ENCODE assay signal across 16 cellular contexts in genomic region chr7:44887293-44887692, GRCh38. TPM values are rescaled to one million over a fixed set of nuclear protein-coding genes. Genes with fewer than 3 reads are reported as not detected.
A peak's percentile ranks its signal among the peaks of the same experiment; 100 is the strongest.
DNase-seq lines count a peak whose midpoint lies in the region; ATAC-seq, FAIRE-seq and TF ChIP-seq lines count a peak whose summit lies in the region.
"Had no signal": no experiment of that assay in that cellular context is flagged by ENCODE, and none has a peak within 500 bp of the region (broad histone marks: within the 10 kb centered on the region; RNA-seq: fewer than 3 reads in every experiment).

No MANE protein-coding gene starts in this region.

- no peak for ATAC-seq in naive thymus-derived CD4-positive, alpha-beta T cell
- ATAC-seq in GM19035 (IDR thresholded peaks at IDR 0.05; ENCODE audit: unreplicated experiment): no peak
- no peak for ATAC-seq in GM18909 (IDR thresholded peaks at IDR 0.05; ENCODE audit: poor library complexity, unreplicated experiment)

- no peaks in the 10 kb centered on the region for H3K9me3 Mint-ChIP-seq in activated CD4-positive, alpha-beta memory T cell treated with anti-CD3 and anti-CD28 coated beads, Interleukin-2, amount 10 ng/mL, durations not matched to agents 7 days and 5 days
- H3K9me3 Mint-ChIP-seq in naive thymus-derived CD4-positive, alpha-beta T cell: peaks cover 0 to 29% (median 13%) of the 10 kb centered on the region in 11 donors

- peaks cover 62% of the 10 kb centered on the region for H3K4me1 Mint-ChIP-seq in activated CD4-positive, alpha-beta memory T cell treated with anti-CD3 and anti-CD28 coated beads, Interleukin-2, amount 10 ng/mL, durations not matched to agents 7 days and 5 days
- peaks cover 20 to 62% (median 46%) of the 10 kb centered on the region in 7 donors for H3K4me1 Mint-ChIP-seq in naive thymus-derived CD4-positive, alpha-beta T cell

- peak overlapping the region in 2 of 11 experiments; percentile 98; a peak in 4 of 22 replicates for H3K9ac ChIP-seq in BLaER1 treated with 17β-estradiol and CSF1 and Interleukin-3, amounts not matched to agents 10 nM and 100 nM

- H3K27ac ChIP-seq in BLaER1 treated with 17β-estradiol and CSF1 and Interleukin-3, amounts not matched to agents 10 nM and 100 nM: peak overlapping the region in 8 of 11 experiments; percentile 13 to 99 (median 97); a peak in 12 of 22 replicates
- H3K27ac ChIP-seq in naive thymus-derived CD4-positive, alpha-beta T cell (ENCODE audit: low read depth, low read length): peak overlapping the region; percentile 99

- TF ChIP-seq POLR2A in GM12892 (IDR thresholded peaks at IDR 0.05; ENCODE audit: low read depth, low read length): no peak

- no peak overlapping the region for H3K4me3 Mint-ChIP-seq in activated CD4-positive, alpha-beta memory T cell treated with anti-CD3 and anti-CD28 coated beads, Interleukin-2, amount 10 ng/mL, durations not matched to agents 7 days and 5 days
- H3K4me3 Mint-ChIP-seq in naive thymus-derived CD4-positive, alpha-beta T cell: peak overlapping the region in 2 of 10 donors; percentile 7 to 24

- intact Hi-C loops in naive thymus-derived CD4-positive, alpha-beta T cell (cut with micrococcal nuclease): no loop called here

- H3K27me3 Mint-ChIP-seq in activated CD4-positive, alpha-beta memory T cell treated with anti-CD3 and anti-CD28 coated beads, Interleukin-2, amount 10 ng/mL, durations not matched to agents 7 days and 5 days: no peaks in the 10 kb centered on the region
- H3K27me3 Mint-ChIP-seq in naive thymus-derived CD4-positive, alpha-beta T cell: peaks cover 0 to 2% (median 0%) of the 10 kb centered on the region in 5 donors

- 0 out of 20 replicates have a peak overlapping the region, but pooled peaks of 1 of the 10 experiments have one; percentile 85 for H3K4me3 ChIP-seq in BLaER1 treated with 17β-estradiol and CSF1 and Interleukin-3, amounts not matched to agents 10 nM and 100 nM
- H3K4me3 ChIP-seq in naive thymus-derived CD4-positive, alpha-beta T cell (ENCODE audit: low read length): no peak overlapping the region
- H3K4me3 ChIP-seq: sigmoid colon had no signal

- peak overlapping the region; percentile 99 for H3K27ac Mint-ChIP-seq in activated CD4-positive, alpha-beta memory T cell treated with anti-CD3 and anti-CD28 coated beads, Interleukin-2, amount 10 ng/mL, durations not matched to agents 7 days and 5 days
- peak overlapping the region in 5 of 9 donors; percentile 13 to 98 (median 55) for H3K27ac Mint-ChIP-seq in naive thymus-derived CD4-positive, alpha-beta T cell
- H3K27ac Mint-ChIP-seq: endodermal cell had no signal

- DNase-seq in GM12892 (ENCODE audit: insufficient read length) (no peak), NCI-H524 treated with DMSO at 0.1 percent for 48 hours (lab: John Stamatoyannopoulos, UW) (no peak), NCI-H2227 (lab: John Stamatoyannopoulos, UW; ENCODE audit: unreplicated experiment) (no peak)
- no peak for DNase-seq in activated CD4-positive, alpha-beta memory T cell treated with anti-CD3 and anti-CD28 coated beads, Interleukin-2, amount 10 ng/mL, durations not matched to agents 7 days and 5 days
- DNase-seq in naive thymus-derived CD4-positive, alpha-beta T cell: no peak
- DNase-seq: endodermal cell, islet precursor cell, NCI-H1417, NCI-H526 treated with DMSO at 0.1 percent for 48 hours, Right ventricle myocardium superior, sigmoid colon had no signal

- CTCF ChIA-PET in activated CD4-positive, alpha-beta memory T cell treated with anti-CD3 and anti-CD28 coated beads, Interleukin-2, amount 10 ng/mL, durations not matched to agents 7 days and 5 days (lab: Charles Lee): no interaction called here
- CTCF ChIA-PET in naive thymus-derived CD4-positive, alpha-beta T cell (lab: Charles Lee): no interaction called here

- peak overlapping the region in 8 of 11 experiments; percentile 46 to 96 (median 90); a peak in 12 of 22 replicates for H3K4me2 ChIP-seq in BLaER1 treated with 17β-estradiol and CSF1 and Interleukin-3, amounts not matched to agents 10 nM and 100 nM

- peaks cover 22% of the 10 kb centered on the region for H3K36me3 Mint-ChIP-seq in activated CD4-positive, alpha-beta memory T cell treated with anti-CD3 and anti-CD28 coated beads, Interleukin-2, amount 10 ng/mL, durations not matched to agents 7 days and 5 days (ENCODE audit: low read depth)
- H3K36me3 Mint-ChIP-seq in naive thymus-derived CD4-positive, alpha-beta T cell: peaks cover 0 to 18% (median 9%) of the 10 kb centered on the region in 5 donors

- peaks cover 22 to 27% (median 25%) of the 10 kb centered on the region in 11 experiments for H4K20me1 ChIP-seq in BLaER1 treated with 17β-estradiol and CSF1 and Interleukin-3, amounts not matched to agents 10 nM and 100 nM

- no peaks in the 10 kb centered on the region for H3K27me3 ChIP-seq in BLaER1 treated with 17β-estradiol and CSF1 and Interleukin-3, amounts not matched to agents 10 nM and 100 nM
- H3K27me3 ChIP-seq in naive thymus-derived CD4-positive, alpha-beta T cell (ENCODE audit: control insufficient read depth in 2 of 2, insufficient read depth in 2 of 2, low read length in 2 of 2): no peaks in the 10 kb centered on the region
- H3K27me3 ChIP-seq: sigmoid colon had no signal

- FAIRE-seq in GM12892 (lab: Jason Lieb, UNC): peak; percentile 40
- FAIRE-seq: frontal cortex, G401.6 had no signal

- POLR2A ChIA-PET in activated CD4-positive, alpha-beta memory T cell treated with anti-CD3 and anti-CD28 coated beads, Interleukin-2, amount 10 ng/mL, durations not matched to agents 7 days and 5 days (lab: Charles Lee): interaction anchor here (1.0 to 3.2 kb wide), 2 partner anchors 26 to 90 kb away, joined by 4 to 10 read pairs; no protein-coding TSS in a partner anchor
- POLR2A ChIA-PET in naive thymus-derived CD4-positive, alpha-beta T cell (lab: Charles Lee): interaction anchor here (0.7 to 1.1 kb wide), 3 partner anchors 9 to 1194 kb away, joined by 3 to 6 read pairs (median 3); no protein-coding TSS in a partner anchor

- peaks cover 0 to 14% (median 0%) of the 10 kb centered on the region in 11 experiments; a peak in 3 of 22 replicates for H3K9me3 ChIP-seq in BLaER1 treated with 17β-estradiol and CSF1 and Interleukin-3, amounts not matched to agents 10 nM and 100 nM (replicated peaks in 1 of 11)
- peaks cover 6 to 18% (median 14%) of the 10 kb centered on the region in 3 experiments for H3K9me3 ChIP-seq in naive thymus-derived CD4-positive, alpha-beta T cell (ENCODE audit: control insufficient read depth in 2 of 3, low read length in 3 of 3)
- H3K9me3 ChIP-seq: sigmoid colon had no signal

- H3K4me1 ChIP-seq in BLaER1 treated with 17β-estradiol and CSF1 and Interleukin-3, amounts not matched to agents 10 nM and 100 nM: peaks cover 42 to 58% (median 51%) of the 10 kb centered on the region in 10 experiments
- peaks cover 34 to 51% of the 10 kb centered on the region in 2 donors for H3K4me1 ChIP-seq in naive thymus-derived CD4-positive, alpha-beta T cell (ENCODE audit: control insufficient read depth in 2 of 2, insufficient read depth in 2 of 2, low read length in 2 of 2)

- H3K36me3 ChIP-seq in BLaER1 treated with 17β-estradiol and CSF1 and Interleukin-3, amounts not matched to agents 10 nM and 100 nM: peaks cover 12 to 23% (median 16%) of the 10 kb centered on the region in 11 experiments; a peak in 18 of 22 replicates
- H3K36me3 ChIP-seq in naive thymus-derived CD4-positive, alpha-beta T cell (ENCODE audit: control insufficient read depth in 2 of 3, insufficient read depth in 3 of 3, low read length in 3 of 3): peaks cover 0 to 3% (median 0%) of the 10 kb centered on the region in 3 experiments
- H3K36me3 ChIP-seq: sigmoid colon had no signal

RNA-seq across cellular contexts. Expression of gene PURB, which starts 2.0 kb away (rescaled TPM):
- polyA plus RNA-seq in GM12892 (2012; ENCODE audit: missing spikeins): 10.8 TPM
- 10 to 100 TPM; 27.7 to 29.3 TPM for total RNA-seq in activated CD4-positive, alpha-beta memory T cell treated with anti-CD3 and anti-CD28 coated beads, Interleukin-2, amount 10 ng/mL, durations not matched to agents 7 days and 5 days
- total RNA-seq in naive thymus-derived CD4-positive, alpha-beta T cell: 10 to 100 TPM; 16.5 to 30.5 (median 23.3) TPM
- polyA plus RNA-seq in naive thymus-derived CD4-positive, alpha-beta T cell: 1 to 10 TPM; 1.7 to 2.8 TPM

RNA-seq across cellular contexts. Expression of gene H2AZ2, which starts 39.4 kb away (rescaled TPM):
- polyA plus RNA-seq in GM12892 (2012; ENCODE audit: missing spikeins): 149 TPM
- 100 to 1,000 TPM; 322 to 330 TPM for total RNA-seq in activated CD4-positive, alpha-beta memory T cell treated with anti-CD3 and anti-CD28 coated beads, Interleukin-2, amount 10 ng/mL, durations not matched to agents 7 days and 5 days
- total RNA-seq in naive thymus-derived CD4-positive, alpha-beta T cell: 100 to 1,000 TPM; 141 to 284 (median 143) TPM
- 100 to 1,000 TPM; 202 to 252 TPM for polyA plus RNA-seq in naive thymus-derived CD4-positive, alpha-beta T cell
